ENCODE assay signal across 21 cellular contexts in genomic region chr11:12064954-12065280, GRCh38. TPM values are rescaled to one million over a fixed set of nuclear protein-coding genes. Genes with fewer than 3 reads are reported as not detected.
"Had no signal": no experiment of that assay in that cellular context is flagged by ENCODE, and none has a peak within 500 bp of the region (broad histone marks: within the 10 kb centered on the region; RNA-seq: fewer than 3 reads in every experiment).

No MANE protein-coding gene starts in this region.

- FAIRE-seq: astrocyte, K562, TTC549 had no signal

- H3K4me1 Mint-ChIP-seq: activated B cell treated with CpG ODN at 0.5 μM for 24 hours; activated T-helper 17 cell treated with anti-CD3 and anti-CD28 coated beads, Interleukin-2, amount 50 U/mL, for 72 hours had no signal

- H3K9me3 Mint-ChIP-seq: activated B cell treated with CpG ODN at 0.5 μM for 24 hours; activated T-helper 17 cell treated with anti-CD3 and anti-CD28 coated beads, Interleukin-2, amount 50 U/mL, for 72 hours; central memory CD8-positive, alpha-beta T cell had no signal

- H3K27me3 Mint-ChIP-seq: activated naive CD8-positive, alpha-beta T cell; activated T-helper 17 cell treated with anti-CD3 and anti-CD28 coated beads, Interleukin-2, amount 50 U/mL, for 72 hours; brain; central memory CD8-positive, alpha-beta T cell had no signal

- H3K27ac Mint-ChIP-seq: activated B cell treated with CpG ODN at 0.5 μM for 24 hours; activated CD4-positive, alpha-beta memory T cell treated with anti-CD3 and anti-CD28 coated beads, Interleukin-2, amount 10 ng/mL, durations not matched to agents 7 days and 5 days; activated naive CD4-positive, alpha-beta T cell treated with anti-CD3 and anti-CD28 coated beads for 36 hours; activated naive CD8-positive, alpha-beta T cell; activated T-helper 17 cell treated with anti-CD3 and anti-CD28 coated beads, Interleukin-2, amount 50 U/mL, for 72 hours; T-helper 17 cell had no signal

- H3K4me3 ChIP-seq: K562 had no signal

- ATAC-seq: activated T-helper 17 cell treated with anti-CD3 and anti-CD28 coated beads, Interleukin-2, amount 50 U/mL, for 72 hours; K562; T-helper 17 cell had no signal

- DNase-seq: activated B cell treated with CpG ODN at 0.5 μM for 24 hours; activated CD4-positive, alpha-beta memory T cell treated with anti-CD3 and anti-CD28 coated beads, Interleukin-2, amount 10 ng/mL, durations not matched to agents 7 days and 5 days; activated CD4-positive, alpha-beta T cell treated with anti-CD3 and anti-CD28 coated beads, Interleukin-2, amount 50 U/mL, for 1 hour; activated gamma-delta T cell; activated naive CD4-positive, alpha-beta T cell treated with anti-CD3 and anti-CD28 coated beads for 36 hours; activated T-cell treated with anti-CD3 and anti-CD28 coated beads for 4 hours; activated T-cell treated with anti-CD3 and anti-CD28 coated beads, Interleukin-2, amount 50 U/mL, for 48 hours; amygdala; Karpas-422; NCI-H1930; NCI-H524; SIG-M5; T-helper 17 cell; T1000 had no signal

- H3K36me3 Mint-ChIP-seq: activated naive CD8-positive, alpha-beta T cell; brain had no signal

- H3K4me3 Mint-ChIP-seq: activated B cell treated with CpG ODN at 0.5 μM for 24 hours; activated CD4-positive, alpha-beta memory T cell treated with anti-CD3 and anti-CD28 coated beads, Interleukin-2, amount 10 ng/mL, durations not matched to agents 7 days and 5 days; activated naive CD4-positive, alpha-beta T cell treated with anti-CD3 and anti-CD28 coated beads for 36 hours; activated naive CD8-positive, alpha-beta T cell; activated T-helper 17 cell treated with anti-CD3 and anti-CD28 coated beads, Interleukin-2, amount 50 U/mL, for 72 hours; brain; central memory CD8-positive, alpha-beta T cell; T-helper 17 cell had no signal

RNA-seq across cellular contexts. Expression of gene DKK3, which starts 56.5 kb away (rescaled TPM):
- total RNA-seq: activated B cell treated with CpG ODN at 0.5 μM for 24 hours; activated CD4-positive, alpha-beta memory T cell treated with anti-CD3 and anti-CD28 coated beads, Interleukin-2, amount 10 ng/mL, durations not matched to agents 7 days and 5 days; activated naive CD4-positive, alpha-beta T cell treated with anti-CD3 and anti-CD28 coated beads for 36 hours; activated T-helper 17 cell treated with anti-CD3 and anti-CD28 coated beads, Interleukin-2, amount 50 U/mL, for 72 hours had no signal
